ENCODE assay signal across 21 cellular contexts in genomic region chr3:50047426-50047825, GRCh38. TPM values are rescaled to one million over a fixed set of nuclear protein-coding genes. Genes with fewer than 3 reads are reported as not detected.
DNase-seq lines count a peak whose midpoint lies in the region; ATAC-seq and TF ChIP-seq lines count a peak whose summit lies in the region.
"Had no signal": no experiment of that assay in that cellular context is flagged by ENCODE, and none has a peak within 500 bp of the region (broad histone marks: within the 10 kb centered on the region; RNA-seq: fewer than 3 reads in every experiment).

No MANE protein-coding gene starts in this region.

- intact Hi-C loops in natural killer cell (cut with micrococcal nuclease), result no loop called here

- H3K79me2 ChIP-seq in GM23338 (replicated peaks; ENCODE audit: insufficient read depth), result no peaks in the 10 kb centered on the region

- H3K4me3 ChIP-seq in GM23338 (no peak overlapping the region), mesodermal cell (ENCODE audit: extremely low read depth, insufficient read depth, low read length, poor library complexity, severe bottlenecking) (no peak overlapping the region), BE2C (ENCODE audit: low read depth, low read length) (no peak overlapping the region)
- H3K4me3 ChIP-seq: BLaER1 treated with 17β-estradiol and CSF1 and Interleukin-3, amounts not matched to agents 10 nM and 100 nM; GM12878; HAP-1 had no signal

- H3K36me3 ChIP-seq in GM23338 (ENCODE audit: insufficient read depth) (peaks cover 10% of the 10 kb centered on the region; the same call in 1 of the 2 replicates), mesodermal cell (ENCODE audit: control insufficient read depth, insufficient read depth, low read length) (peaks cover 64% of the 10 kb centered on the region), BE2C (peaks cover 5% of the 10 kb centered on the region)

- no peak overlapping the region for H3K27ac ChIP-seq in GM23338 (ENCODE audit: low read depth)
- peak overlapping the region; percentile 16 for H3K27ac ChIP-seq in mesodermal cell (ENCODE audit: low read depth, low read length, severe bottlenecking)
- H3K27ac ChIP-seq: 22Rv1; BLaER1 treated with 17β-estradiol and CSF1 and Interleukin-3, amounts not matched to agents 10 nM and 100 nM had no signal

- H3K9me3 ChIP-seq in mesodermal cell (ENCODE audit: control insufficient read depth, low read length) (no peaks in the 10 kb centered on the region), BE2C (no peaks in the 10 kb centered on the region)
- H3K9me3 ChIP-seq: BLaER1 treated with 17β-estradiol and CSF1 and Interleukin-3, amounts not matched to agents 10 nM and 100 nM; HAP-1 had no signal

- H4K20me1 ChIP-seq in GM23338 (replicated peaks; ENCODE audit: insufficient read depth), result peaks cover 26% of the 10 kb centered on the region; the same call in 1 of the 2 replicates

- TF ChIP-seq CTCF in GM23338 (conservative IDR thresholded peaks at IDR 0.05; ENCODE audit: low read depth in 2 of 2) (no peak), natural killer cell (IDR thresholded peaks at IDR 0.05) (no peak), BE2C (IDR thresholded peaks at IDR 0.05; ENCODE audit: low read depth, low read length) (no peak)

- peaks cover 70% of the 10 kb centered on the region for H3K36me3 Mint-ChIP-seq in activated T-cell treated with anti-CD3 and anti-CD28 coated beads, Interleukin-2, amount 50 U/mL, for 24 hours (ENCODE audit: low read depth)
- peaks cover 25% of the 10 kb centered on the region for H3K36me3 Mint-ChIP-seq in GM23338 (ENCODE audit: low read depth)
- peaks cover 20 to 24% of the 10 kb centered on the region in 2 donors for H3K36me3 Mint-ChIP-seq in stimulated activated naive B cell treated with anti-CD40 and anti-IgM and Interleukin-4, amounts not matched to agents 10 μg/mL and 1 μg/mL and 100 μg/mL, for 72 hours
- H3K36me3 Mint-ChIP-seq in natural killer cell, result no peaks in the 10 kb centered on the region

- H3K4me3 Mint-ChIP-seq in activated T-cell treated with anti-CD3 and anti-CD28 coated beads, Interleukin-2, amount 50 U/mL, for 24 hours, result no peak overlapping the region
- H3K4me3 Mint-ChIP-seq in GM23338, result no peak overlapping the region
- H3K4me3 Mint-ChIP-seq in stimulated activated naive B cell treated with anti-CD40 and anti-IgM and Interleukin-4, amounts not matched to agents 10 μg/mL and 1 μg/mL and 100 μg/mL, for 72 hours, result no peak overlapping the region
- no peak overlapping the region for H3K4me3 Mint-ChIP-seq in natural killer cell
- H3K4me3 Mint-ChIP-seq: B cell; CD14-positive monocyte; CD4-positive, alpha-beta T cell; CD8-positive, alpha-beta memory T cell; HFFc6 had no signal

- no peaks in the 10 kb centered on the region for H3K4me1 ChIP-seq in GM23338 (ENCODE audit: insufficient read depth)
- H3K4me1 ChIP-seq in mesodermal cell (ENCODE audit: control insufficient read depth, insufficient read depth, low read length, poor library complexity, severe bottlenecking), result no peaks in the 10 kb centered on the region
- no peaks in the 10 kb centered on the region for H3K4me1 ChIP-seq in BE2C

- ATAC-seq in GM23338 (no peak), natural killer cell (no peak)
- ATAC-seq in stimulated activated naive B cell treated with anti-CD40 and anti-IgM and Interleukin-4, amounts not matched to agents 10 μg/mL and 1 μg/mL and 100 μg/mL, for 72 hours (replicated peaks), result no peak
- ATAC-seq: GM12878 had no signal

- no peak for DNase-seq in activated T-cell treated with anti-CD3 and anti-CD28 coated beads, Interleukin-2, amount 50 U/mL, for 24 hours
- no peak for DNase-seq in activated T-cell treated with anti-CD3 and anti-CD28 coated beads, Interleukin-2, amount 50 U/mL, for 1 hour
- peak; percentile 6 for DNase-seq in GM23338 (ENCODE audit: low spot score)
- DNase-seq in stimulated activated naive B cell treated with anti-CD40 and anti-IgM and Interleukin-4, amounts not matched to agents 10 μg/mL and 1 μg/mL and 100 μg/mL, for 72 hours, result no peak
- DNase-seq in natural killer cell, result no peak
- DNase-seq in BE2C, result no peak
- DNase-seq: CD4-positive, alpha-beta T cell; CD8-positive, alpha-beta memory T cell; DMS 273 treated with DMSO at 0.1 percent for 48 hours; DMS79; EL; GDM1; GOT3; HFFc6 had no signal

- peaks cover 11% of the 10 kb centered on the region for H3K4me1 Mint-ChIP-seq in activated T-cell treated with anti-CD3 and anti-CD28 coated beads, Interleukin-2, amount 50 U/mL, for 24 hours (ENCODE audit: low read depth)
- H3K4me1 Mint-ChIP-seq in GM23338, result no peaks in the 10 kb centered on the region
- peaks cover 6 to 7% of the 10 kb centered on the region in 2 donors for H3K4me1 Mint-ChIP-seq in stimulated activated naive B cell treated with anti-CD40 and anti-IgM and Interleukin-4, amounts not matched to agents 10 μg/mL and 1 μg/mL and 100 μg/mL, for 72 hours
- H3K4me1 Mint-ChIP-seq in natural killer cell, result no peaks in the 10 kb centered on the region
- H3K4me1 Mint-ChIP-seq: B cell, CD14-positive monocyte had no signal

- H3K27me3 ChIP-seq in GM23338 (ENCODE audit: insufficient read depth) (no peaks in the 10 kb centered on the region), BE2C (no peaks in the 10 kb centered on the region)
- H3K27me3 ChIP-seq: BLaER1 treated with 17β-estradiol and CSF1 and Interleukin-3, amounts not matched to agents 10 nM and 100 nM had no signal

- H3K27me3 Mint-ChIP-seq in activated T-cell treated with anti-CD3 and anti-CD28 coated beads, Interleukin-2, amount 50 U/mL, for 24 hours, result no peaks in the 10 kb centered on the region
- H3K27me3 Mint-ChIP-seq in GM23338 (ENCODE audit: insufficient read depth, low read depth, poor library complexity) (peaks cover 2% of the 10 kb centered on the region), natural killer cell (ENCODE audit: low read depth in 2 of 2) (no peaks in the 10 kb centered on the region)
- H3K27me3 Mint-ChIP-seq in stimulated activated naive B cell treated with anti-CD40 and anti-IgM and Interleukin-4, amounts not matched to agents 10 μg/mL and 1 μg/mL and 100 μg/mL, for 72 hours, result no peaks in the 10 kb centered on the region
- H3K27me3 Mint-ChIP-seq: B cell; CD4-positive, alpha-beta T cell; CD8-positive, alpha-beta memory T cell had no signal

- H3K4me2 ChIP-seq in GM23338, result no peak overlapping the region
- H3K4me2 ChIP-seq: BLaER1 treated with 17β-estradiol and CSF1 and Interleukin-3, amounts not matched to agents 10 nM and 100 nM had no signal

- WGBS in mesodermal cell (ENCODE audit: insufficient coverage in 2 of 2), 2 experiments, result 96% methylated on average over 4 of the region's 4 CpGs; no CpG with 5 or more reads in 1 of the 2 experiments

- 0 out of 2 replicates have a peak, but pooled peaks cover 15% of the 10 kb centered on the region for H3F3A ChIP-seq in GM23338 (replicated peaks; ENCODE audit: low read depth)

- H3K27ac Mint-ChIP-seq in activated T-cell treated with anti-CD3 and anti-CD28 coated beads, Interleukin-2, amount 50 U/mL, for 24 hours, result peak overlapping the region; percentile 19
- H3K27ac Mint-ChIP-seq in GM23338, result no peak overlapping the region
- H3K27ac Mint-ChIP-seq in stimulated activated naive B cell treated with anti-CD40 and anti-IgM and Interleukin-4, amounts not matched to agents 10 μg/mL and 1 μg/mL and 100 μg/mL, for 72 hours, result peak overlapping the region; percentile 28
- no peak overlapping the region for H3K27ac Mint-ChIP-seq in natural killer cell
- H3K27ac Mint-ChIP-seq: B cell; CD14-positive monocyte; CD4-positive, alpha-beta T cell; HFFc6 had no signal

- H2AFZ ChIP-seq in GM23338, result no peak overlapping the region

- H3K9me3 Mint-ChIP-seq in activated T-cell treated with anti-CD3 and anti-CD28 coated beads, Interleukin-2, amount 50 U/mL, for 24 hours, result no peaks in the 10 kb centered on the region
- H3K9me3 Mint-ChIP-seq in GM23338 (no peaks in the 10 kb centered on the region), natural killer cell (no peaks in the 10 kb centered on the region)
- no peaks in the 10 kb centered on the region for H3K9me3 Mint-ChIP-seq in stimulated activated naive B cell treated with anti-CD40 and anti-IgM and Interleukin-4, amounts not matched to agents 10 μg/mL and 1 μg/mL and 100 μg/mL, for 72 hours
- H3K9me3 Mint-ChIP-seq: CD14-positive monocyte; CD4-positive, alpha-beta T cell; CD8-positive, alpha-beta memory T cell; HFFc6 had no signal

- H3K9me2 ChIP-seq in GM23338 (ENCODE audit: insufficient read depth), result no peaks in the 10 kb centered on the region

TF ChIP-seq in GM23338, 12 proteins besides CTCF, POLR2A, EP300 and RAD21 (continues in another document):
- TF ChIP-seq ETS1 (IDR thresholded peaks at IDR 0.05) (no peak), JUNB (IDR thresholded peaks at IDR 0.05; ENCODE audit: unreplicated experiment) (no peak), STAT1 (IDR thresholded peaks at IDR 0.05; ENCODE audit: unreplicated experiment) (no peak), CREB1 (CRISPR knock-in tag; IDR thresholded peaks at IDR 0.05; ENCODE audit: low read depth) (no peak)

RNA-seq across cellular contexts. Expression of gene RBM5, which starts 41.3 kb away (rescaled TPM):
- total RNA-seq in GM23338 (2014; rRNA removed; shearing (Covaris generic)), result 111 and 130 TPM in 2 replicates
- 31.8 and 44.9 TPM in 2 replicates for polyA plus RNA-seq in GM23338 (2016; fragmentation: Nextera tagmentation; extraction: Ambion mirVana)
- 175 TPM for polyA plus RNA-seq in mesodermal cell (2013, experiment 1 of 2)
- 162 TPM for polyA plus RNA-seq in mesodermal cell (2013, experiment 2 of 2)
- 100 to 1,000 TPM; 359 to 473 (median 401) TPM for total RNA-seq in natural killer cell
- polyA plus RNA-seq in BE2C (2012; ENCODE audit: insufficient read depth, insufficient read length, low read depth), result 79.7 TPM

Comparison
In these comparisons a context has a peak if more than half of its experiments do, and no peak if none do; other contexts are left out.
1. H3K27ac Mint-ChIP-seq: peak in activated T-cell treated with anti-CD3 and anti-CD28 coated beads, Interleukin-2, amount 50 U/mL, for 24 hours (single experiment) and stimulated activated naive B cell treated with anti-CD40 and anti-IgM and Interleukin-4, amounts not matched to agents 10 μg/mL and 1 μg/mL and 100 μg/mL, for 72 hours (single experiment); none in GM23338 (single experiment) and natural killer cell (0 of 2).